In genomic region chr11:62536301-62536957, GRCh38 we compare ENCODE assay signal across 16 cellular contexts. TPM values are rescaled to one million over a fixed set of nuclear protein-coding genes. Genes with fewer than 3 reads are reported as not detected.
DNase-seq lines count a peak whose midpoint lies in the region; TF ChIP-seq lines count a peak whose summit lies in the region.
"Had no signal": no experiment of that assay in that cellular context is flagged by ENCODE, and none has a peak within 500 bp of the region (broad histone marks: within the 10 kb centered on the region; RNA-seq: fewer than 3 reads in every experiment).

No MANE protein-coding gene starts in this region.

- H3K4me1 ChIP-seq in muscle layer of colon (ENCODE audit: insufficient read depth, low read length) (peaks cover 65% of the 10 kb centered on the region), suprapubic skin (peaks cover 65% of the 10 kb centered on the region)

- peak overlapping the region; percentile 100 for H3K27ac ChIP-seq in RWPE1
- peak overlapping the region; percentile 8 for H3K27ac ChIP-seq in muscle layer of colon (ENCODE audit: low read depth, low read length)
- H3K27ac ChIP-seq in suprapubic skin = peak overlapping the region; percentile 32
- no peak overlapping the region for H3K27ac ChIP-seq in WERI-Rb-1
- H3K27ac ChIP-seq: PC-9 had no signal

- DNase-seq in activated T-cell treated with anti-CD3 and anti-CD28 coated beads, Interleukin-2, amount 50 U/mL, for 24 hours = no peak
- DNase-seq in activated T-cell treated with anti-CD3 and anti-CD28 coated beads for 4 hours (no peak), RWPE1 (ENCODE audit: low spot score) (no peak), suprapubic skin (ENCODE audit: low spot score in 2 of 2) (no peak), NCI-H226 (no peak), NCI-H187 (lab: John Stamatoyannopoulos, UW) (no peak), WERI-Rb-1 (no peak)
- DNase-seq: activated CD4-positive, alpha-beta T cell treated with anti-CD3 and anti-CD28 coated beads, Interleukin-2, amount 10 ng/mL, durations not matched to agents 24 days and 14 days; effector memory CD4-positive, alpha-beta T cell; kidney; MG63; PC-9 had no signal

- 63% methylated on average over 21 of the region's 21 CpGs for WGBS in suprapubic skin

- no peak overlapping the region for H3K9ac ChIP-seq in muscle layer of colon (ENCODE audit: low read length)

- no peaks in the 10 kb centered on the region for H3K27me3 Mint-ChIP-seq in activated T-cell treated with anti-CD3 and anti-CD28 coated beads, Interleukin-2, amount 50 U/mL, for 24 hours
- H3K27me3 Mint-ChIP-seq: activated CD4-positive, alpha-beta T cell treated with anti-CD3 and anti-CD28 coated beads, Interleukin-2, amount 10 ng/mL, durations not matched to agents 24 days and 14 days had no signal

- peaks cover 34% of the 10 kb centered on the region for H3K4me1 Mint-ChIP-seq in activated T-cell treated with anti-CD3 and anti-CD28 coated beads, Interleukin-2, amount 50 U/mL, for 24 hours (ENCODE audit: low read depth)

- no peaks in the 10 kb centered on the region for H3K9me3 Mint-ChIP-seq in activated T-cell treated with anti-CD3 and anti-CD28 coated beads, Interleukin-2, amount 50 U/mL, for 24 hours
- H3K9me3 Mint-ChIP-seq: activated CD4-positive, alpha-beta T cell treated with anti-CD3 and anti-CD28 coated beads, Interleukin-2, amount 10 ng/mL, durations not matched to agents 24 days and 14 days; activated T-helper 1 cell treated with anti-CD3 and anti-CD28 coated beads, Interleukin-12 subunit alpha, Interleukin-12 subunit beta, Interleukin-2, Interleukin-4 antibody, amounts not matched to agents 30 ng/mL and 10 ng/mL and 1 ng/mL, durations not matched to agents 14 hours and 24 hours and 36 hours had no signal

- H3K4me3 ChIP-seq in muscle layer of colon (ENCODE audit: low read depth in 1 of 2, low read length in 2 of 2) (peak overlapping the region in 1 of 2 donors; percentile 30), suprapubic skin (peak overlapping the region; percentile 0), WERI-Rb-1 (ENCODE audit: low read depth, low read length) (no peak overlapping the region)
- H3K4me3 ChIP-seq: A549, MG63, PC-9 had no signal

- CTCF ChIA-PET in RWPE1 (lab: Yijun Ruan, JAX) = interaction anchor here (0.6 kb wide), 1 partner anchor 45 kb away, joined by 4 read pairs; no protein-coding TSS in a partner anchor

- no peak for TF ChIP-seq CTCF in RWPE1 (conservative IDR thresholded peaks at IDR 0.05; ENCODE audit: low read depth)
- TF ChIP-seq CTCF in suprapubic skin (IDR thresholded peaks at IDR 0.05) = no peak
- TF ChIP-seq CTCF in WERI-Rb-1 (IDR thresholded peaks at IDR 0.05; ENCODE audit: low read depth, low read length) = no peak

- peaks cover 57% of the 10 kb centered on the region for H3K36me3 ChIP-seq in muscle layer of colon (ENCODE audit: insufficient read depth, low read length)
- peaks cover 58% of the 10 kb centered on the region for H3K36me3 ChIP-seq in suprapubic skin
- H3K36me3 ChIP-seq in WERI-Rb-1 = no peaks in the 10 kb centered on the region

- H3K4me3 Mint-ChIP-seq in activated T-cell treated with anti-CD3 and anti-CD28 coated beads, Interleukin-2, amount 50 U/mL, for 24 hours = no peak overlapping the region
- H3K4me3 Mint-ChIP-seq: activated CD4-positive, alpha-beta T cell treated with anti-CD3 and anti-CD28 coated beads, Interleukin-2, amount 10 ng/mL, durations not matched to agents 24 days and 14 days; activated T-helper 1 cell treated with anti-CD3 and anti-CD28 coated beads, Interleukin-12 subunit alpha, Interleukin-12 subunit beta, Interleukin-2, Interleukin-4 antibody, amounts not matched to agents 30 ng/mL and 10 ng/mL and 1 ng/mL, durations not matched to agents 14 hours and 24 hours and 36 hours; brain had no signal

- H3K27me3 ChIP-seq in muscle layer of colon (ENCODE audit: control insufficient read depth in 1 of 2, insufficient read depth in 2 of 2, low read length in 2 of 2) = no peaks in the 10 kb centered on the region
- no peaks in the 10 kb centered on the region for H3K27me3 ChIP-seq in suprapubic skin
- H3K27me3 ChIP-seq in WERI-Rb-1 (ENCODE audit: insufficient read depth, low read depth, severe bottlenecking) = no peaks in the 10 kb centered on the region
- H3K27me3 ChIP-seq: MG63 had no signal

- no peak for TF ChIP-seq POLR2A in suprapubic skin (IDR thresholded peaks at IDR 0.05)

- H3K36me3 Mint-ChIP-seq in activated T-cell treated with anti-CD3 and anti-CD28 coated beads, Interleukin-2, amount 50 U/mL, for 24 hours (ENCODE audit: low read depth) = peaks cover 41% of the 10 kb centered on the region

- peak overlapping the region; percentile 52 for H3K27ac Mint-ChIP-seq in activated T-cell treated with anti-CD3 and anti-CD28 coated beads, Interleukin-2, amount 50 U/mL, for 24 hours
- H3K27ac Mint-ChIP-seq: activated CD4-positive, alpha-beta T cell treated with anti-CD3 and anti-CD28 coated beads, Interleukin-2, amount 10 ng/mL, durations not matched to agents 24 days and 14 days; activated T-helper 1 cell treated with anti-CD3 and anti-CD28 coated beads, Interleukin-12 subunit alpha, Interleukin-12 subunit beta, Interleukin-2, Interleukin-4 antibody, amounts not matched to agents 30 ng/mL and 10 ng/mL and 1 ng/mL, durations not matched to agents 14 hours and 24 hours and 36 hours had no signal

- no peaks in the 10 kb centered on the region for H3K9me3 ChIP-seq in muscle layer of colon (ENCODE audit: low read length)
- no peaks in the 10 kb centered on the region for H3K9me3 ChIP-seq in suprapubic skin
- no peaks in the 10 kb centered on the region for H3K9me3 ChIP-seq in WERI-Rb-1 (ENCODE audit: severe bottlenecking)
- H3K9me3 ChIP-seq: MG63 had no signal

- no peak for TF ChIP-seq EP300 in suprapubic skin (IDR thresholded peaks at IDR 0.05)

- POLR2A ChIA-PET in RWPE1 (lab: Yijun Ruan, JAX; ENCODE audit: low non-redundant PET) = no interaction called here

RNA-seq across cellular contexts. Expression of gene AHNAK, which starts 10.2 kb away (rescaled TPM):
- 1,000 to 10,000 TPM; 1,174 to 1,475 (median 1,322) TPM for total RNA-seq in suprapubic skin

RNA-seq across cellular contexts. Expression of gene EEF1G, which starts 37.3 kb away (rescaled TPM):
- 1,000 to 10,000 TPM; 1,221 to 2,946 (median 2,495) TPM for total RNA-seq in suprapubic skin

RNA-seq across cellular contexts. Expression of gene TUT1, which starts 54.9 kb away (rescaled TPM):
- 10 to 100 TPM in 3 of 4 donors, 1 to 10 TPM in 1; 8.0 to 16.3 (median 12.5) TPM for total RNA-seq in suprapubic skin
